ENCODE assay signal across 16 cellular contexts in genomic region chr2:38737925-38738324, GRCh38. TPM values are rescaled to one million over a fixed set of nuclear protein-coding genes. Genes with fewer than 3 reads are reported as not detected.
A peak's percentile ranks its signal among the peaks of the same experiment; 100 is the strongest.
DNase-seq lines count a peak whose midpoint lies in the region; ATAC-seq, FAIRE-seq and TF ChIP-seq lines count a peak whose summit lies in the region.
"Had no signal": no experiment of that assay in that cellular context is flagged by ENCODE, and none has a peak within 500 bp of the region (broad histone marks: within the 10 kb centered on the region; RNA-seq: fewer than 3 reads in every experiment).

No MANE protein-coding gene starts in this region.

- H3K36me3 Mint-ChIP-seq in CD8-positive, alpha-beta memory T cell, result peaks cover 0 to 73% (median 16%) of the 10 kb centered on the region in 3 donors
- H3K36me3 Mint-ChIP-seq in activated CD4-positive, alpha-beta memory T cell treated with anti-CD3 and anti-CD28 coated beads for 36 hours, result peaks cover 39% of the 10 kb centered on the region
- peaks cover 46% of the 10 kb centered on the region for H3K36me3 Mint-ChIP-seq in T-helper 2 cell treated with Interferon-gamma antibody and Interleukin-4, amounts not matched to agents 5 μg/mL and 100 μg/mL, for 36 hours (ENCODE audit: low read depth)

- no peak overlapping the region for H3K4me3 ChIP-seq in CD8-positive, alpha-beta memory T cell (ENCODE audit: low read length)
- H3K4me3 ChIP-seq in gastroesophageal sphincter, result no peak overlapping the region
- H3K4me3 ChIP-seq: BLaER1 treated with 17β-estradiol and CSF1 and Interleukin-3, amounts not matched to agents 10 nM and 100 nM had no signal

- POLR2A ChIA-PET in CD8-positive, alpha-beta memory T cell (lab: Charles Lee), result no interaction called here
- POLR2A ChIA-PET in activated CD4-positive, alpha-beta memory T cell treated with anti-CD3 and anti-CD28 coated beads for 36 hours (lab: Charles Lee), result interaction anchor here (0.9 to 2.1 kb wide), 4 partner anchors 8 to 143 kb away, joined by 3 to 9 read pairs (median 3); partner anchors contain the start of gene SRSF7

- H3K9me3 ChIP-seq in CD8-positive, alpha-beta memory T cell (ENCODE audit: low read length), result no peaks in the 10 kb centered on the region
- no peaks in the 10 kb centered on the region for H3K9me3 ChIP-seq in gastroesophageal sphincter
- H3K9me3 ChIP-seq: BLaER1 treated with 17β-estradiol and CSF1 and Interleukin-3, amounts not matched to agents 10 nM and 100 nM had no signal

- no peak for TF ChIP-seq EP300 in gastroesophageal sphincter (IDR thresholded peaks at IDR 0.05)

- H3K36me3 ChIP-seq in CD8-positive, alpha-beta memory T cell (ENCODE audit: insufficient read depth, low read length), result peaks cover 15% of the 10 kb centered on the region
- peaks cover 0 to 28% of the 10 kb centered on the region in 2 donors for H3K36me3 ChIP-seq in gastroesophageal sphincter

- no peak overlapping the region for H3K27ac ChIP-seq in CD8-positive, alpha-beta memory T cell (ENCODE audit: low read depth, low read length)
- peak overlapping the region; percentile 73 to 81 (median 80) for H3K27ac ChIP-seq in gastroesophageal sphincter
- H3K27ac ChIP-seq: BLaER1 treated with 17β-estradiol and CSF1 and Interleukin-3, amounts not matched to agents 10 nM and 100 nM; RWPE1 had no signal

- no peak for TF ChIP-seq CTCF in gastroesophageal sphincter (IDR thresholded peaks at IDR 0.05)

- no peak for DNase-seq in CD8-positive, alpha-beta memory T cell
- DNase-seq in activated CD4-positive, alpha-beta memory T cell treated with anti-CD3 and anti-CD28 coated beads for 36 hours, result peak; percentile 10
- DNase-seq in sciatic nerve (ENCODE audit: low spot score) (peak; percentile 32), RCC 7860 (ENCODE audit: low spot score) (no peak), DMS 273 treated with DMSO at 0.1 percent for 48 hours (lab: John Stamatoyannopoulos, UW) (no peak), medulla oblongata (ENCODE audit: extremely low spot score) (no peak)
- DNase-seq in T-helper 2 cell treated with Interferon-gamma antibody and Interleukin-4, amounts not matched to agents 5 μg/mL and 100 μg/mL, for 36 hours (ENCODE audit: low spot score), result no peak
- DNase-seq: activated CD4-positive, alpha-beta T cell treated with anti-CD3 and anti-CD28 coated beads for 48 hours; activated naive CD8-positive, alpha-beta T cell treated with anti-CD3 and anti-CD28 coated beads, Interleukin-2, amount 10 ng/mL, durations not matched to agents 7 days and 5 days; midbrain; NCI-H1436; stimulated activated CD4-positive, alpha-beta T cell treated with anti-CD3 and anti-CD28 coated beads, Interleukin-4, amount 100 ng/mL, for 24 hours; stimulated activated naive CD4-positive, alpha-beta T cell had no signal

- peaks cover 4% of the 10 kb centered on the region for H3K4me1 ChIP-seq in CD8-positive, alpha-beta memory T cell (ENCODE audit: insufficient read depth, low read length)
- peaks cover 0 to 71% (median 0%) of the 10 kb centered on the region in 3 donors for H3K4me1 ChIP-seq in gastroesophageal sphincter

- intact Hi-C loops in activated CD4-positive, alpha-beta memory T cell treated with anti-CD3 and anti-CD28 coated beads for 36 hours (cut with micrococcal nuclease), result no loop called here
- intact Hi-C loops in sciatic nerve (cut with DNase I), result loop anchor here (10.0 kb wide), 1 partner anchor 423 kb away; no protein-coding TSS in a partner anchor

- ATAC-seq in gastroesophageal sphincter (no peak), sciatic nerve (no peak)

- no peaks in the 10 kb centered on the region for H3K27me3 Mint-ChIP-seq in CD8-positive, alpha-beta memory T cell
- no peaks in the 10 kb centered on the region for H3K27me3 Mint-ChIP-seq in activated CD4-positive, alpha-beta memory T cell treated with anti-CD3 and anti-CD28 coated beads for 36 hours
- no peaks in the 10 kb centered on the region for H3K27me3 Mint-ChIP-seq in T-helper 2 cell treated with Interferon-gamma antibody and Interleukin-4, amounts not matched to agents 5 μg/mL and 100 μg/mL, for 36 hours (ENCODE audit: low read depth)
- H3K27me3 Mint-ChIP-seq: activated naive CD8-positive, alpha-beta T cell treated with anti-CD3 and anti-CD28 coated beads, Interleukin-2, amount 10 ng/mL, durations not matched to agents 7 days and 5 days had no signal

- peak overlapping the region in 5 of 8 donors; percentile 23 to 80 (median 56) for H3K27ac Mint-ChIP-seq in CD8-positive, alpha-beta memory T cell
- peak overlapping the region; percentile 6 for H3K27ac Mint-ChIP-seq in activated CD4-positive, alpha-beta memory T cell treated with anti-CD3 and anti-CD28 coated beads for 36 hours
- H3K27ac Mint-ChIP-seq in T-helper 2 cell treated with Interferon-gamma antibody and Interleukin-4, amounts not matched to agents 5 μg/mL and 100 μg/mL, for 36 hours, result no peak overlapping the region

- no peak for TF ChIP-seq POLR2A in gastroesophageal sphincter (IDR thresholded peaks at IDR 0.05)

- 83 to 100% methylated on average over 1 to 2 of the region's 3 CpGs for WGBS in gastroesophageal sphincter (ENCODE audit: low coverage in 1 of 2), 2 donors

- FAIRE-seq in RCC 7860 (lab: Jason Lieb, UNC), result no peak

- peaks cover 25 to 46% (median 41%) of the 10 kb centered on the region in 3 donors for H3K4me1 Mint-ChIP-seq in CD8-positive, alpha-beta memory T cell
- peaks cover 40% of the 10 kb centered on the region for H3K4me1 Mint-ChIP-seq in activated CD4-positive, alpha-beta memory T cell treated with anti-CD3 and anti-CD28 coated beads for 36 hours (ENCODE audit: low read depth)
- H3K4me1 Mint-ChIP-seq in T-helper 2 cell treated with Interferon-gamma antibody and Interleukin-4, amounts not matched to agents 5 μg/mL and 100 μg/mL, for 36 hours (ENCODE audit: low read depth), result peaks cover 12% of the 10 kb centered on the region

- no peaks in the 10 kb centered on the region for H3K27me3 ChIP-seq in CD8-positive, alpha-beta memory T cell (ENCODE audit: insufficient read depth, low read length, poor library complexity, severe bottlenecking)
- H3K27me3 ChIP-seq in gastroesophageal sphincter, result no peaks in the 10 kb centered on the region
- H3K27me3 ChIP-seq: BLaER1 treated with 17β-estradiol and CSF1 and Interleukin-3, amounts not matched to agents 10 nM and 100 nM had no signal

- H3K9me3 Mint-ChIP-seq in CD8-positive, alpha-beta memory T cell, result no peaks in the 10 kb centered on the region
- H3K9me3 Mint-ChIP-seq in activated CD4-positive, alpha-beta memory T cell treated with anti-CD3 and anti-CD28 coated beads for 36 hours, result no peaks in the 10 kb centered on the region
- H3K9me3 Mint-ChIP-seq in T-helper 2 cell treated with Interferon-gamma antibody and Interleukin-4, amounts not matched to agents 5 μg/mL and 100 μg/mL, for 36 hours, result no peaks in the 10 kb centered on the region
- H3K9me3 Mint-ChIP-seq: activated naive CD8-positive, alpha-beta T cell treated with anti-CD3 and anti-CD28 coated beads, Interleukin-2, amount 10 ng/mL, durations not matched to agents 7 days and 5 days had no signal

- H3K4me3 Mint-ChIP-seq in CD8-positive, alpha-beta memory T cell, result peak overlapping the region in 1 of 7 donors; percentile 17
- no peak overlapping the region for H3K4me3 Mint-ChIP-seq in activated CD4-positive, alpha-beta memory T cell treated with anti-CD3 and anti-CD28 coated beads for 36 hours
- no peak overlapping the region for H3K4me3 Mint-ChIP-seq in T-helper 2 cell treated with Interferon-gamma antibody and Interleukin-4, amounts not matched to agents 5 μg/mL and 100 μg/mL, for 36 hours
- H3K4me3 Mint-ChIP-seq: activated naive CD8-positive, alpha-beta T cell treated with anti-CD3 and anti-CD28 coated beads, Interleukin-2, amount 10 ng/mL, durations not matched to agents 7 days and 5 days had no signal

- CTCF ChIA-PET in CD8-positive, alpha-beta memory T cell (lab: Charles Lee), result interaction anchor here (0.9 to 1.2 kb wide), 2 partner anchors 139 to 162 kb away, joined by 3 read pairs; no protein-coding TSS in a partner anchor
- CTCF ChIA-PET in activated CD4-positive, alpha-beta memory T cell treated with anti-CD3 and anti-CD28 coated beads for 36 hours (lab: Charles Lee), result interaction anchor here (1.2 to 8.2 kb wide), 5 partner anchors 149 to 420 kb away, joined by 3 to 93 read pairs (median 4); no protein-coding TSS in a partner anchor

RNA-seq across cellular contexts. Expression of gene SRSF7, which starts 13.2 kb away (rescaled TPM):
- total RNA-seq in CD8-positive, alpha-beta memory T cell, result 100 to 1,000 TPM; 378 to 381 TPM
- 200 TPM for polyA plus RNA-seq in CD8-positive, alpha-beta memory T cell
- 100 to 1,000 TPM; 276 to 279 TPM for total RNA-seq in activated CD4-positive, alpha-beta memory T cell treated with anti-CD3 and anti-CD28 coated beads for 36 hours
- total RNA-seq in gastroesophageal sphincter, result 100 to 1,000 TPM in 2 of 4 donors, 10 to 100 TPM in 2; 39.0 to 109 (median 73.4) TPM
- 121 TPM for total RNA-seq in sciatic nerve

RNA-seq across cellular contexts. Expression of gene GEMIN6, which starts 40.1 kb away (rescaled TPM):
- total RNA-seq in CD8-positive, alpha-beta memory T cell, result 10 to 100 TPM; 40.6 to 45.2 TPM
- polyA plus RNA-seq in CD8-positive, alpha-beta memory T cell, result 11.9 TPM
- 10 to 100 TPM; 24.9 to 26.0 TPM for total RNA-seq in activated CD4-positive, alpha-beta memory T cell treated with anti-CD3 and anti-CD28 coated beads for 36 hours
- total RNA-seq in gastroesophageal sphincter, result 10 to 100 TPM in 1 of 4 donors, 1 to 10 TPM in 3; 5.9 to 11.2 (median 6.9) TPM
- 9.6 TPM for total RNA-seq in sciatic nerve

Comparison
In these comparisons a context has a peak if more than half of its experiments do, and no peak if none do; other contexts are left out.
1. DNase-seq: peak in activated CD4-positive, alpha-beta memory T cell treated with anti-CD3 and anti-CD28 coated beads for 36 hours (single experiment) and sciatic nerve (single experiment); none in CD8-positive, alpha-beta memory T cell (0 of 5), RCC 7860 (single experiment), DMS 273 treated with DMSO at 0.1 percent for 48 hours (single experiment), medulla oblongata (single experiment) and T-helper 2 cell treated with Interferon-gamma antibody and Interleukin-4, amounts not matched to agents 5 μg/mL and 100 μg/mL, for 36 hours (single experiment).